ENCODE assay signal across 1 cellular context in the genomic region with DNA sequence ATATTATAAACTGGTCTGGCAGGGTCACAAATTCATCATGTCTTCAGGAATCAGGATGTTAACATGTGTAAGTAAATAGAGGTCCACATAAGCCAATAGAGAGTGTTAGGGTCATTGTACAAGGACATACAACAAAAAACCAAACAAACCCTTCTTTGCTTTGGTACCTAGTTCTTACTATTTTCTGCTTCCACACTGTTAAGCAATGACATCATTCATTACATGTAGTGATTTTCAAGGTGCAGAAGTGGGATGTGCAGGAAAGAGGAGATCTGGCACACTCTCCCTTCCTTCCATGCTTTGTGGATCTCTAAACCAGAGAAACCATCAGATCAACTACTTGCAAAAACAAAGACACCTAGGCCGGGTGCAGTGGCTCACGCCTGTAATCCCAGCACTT.
TF ChIP-seq lines count a peak whose summit lies in the region.

No MANE protein-coding gene starts in this region.

TF ChIP-seq in GM12878, 131 proteins besides CTCF, POLR2A, EP300 and RAD21:
- no peak for TF ChIP-seq YBX1 (IDR thresholded peaks at IDR 0.05)
- TF ChIP-seq ATF7 (IDR thresholded peaks at IDR 0.05; ENCODE audit: low read depth) = 0 out of 2 replicates have a peak, but pooled peaks have one; percentile 16
